Comparison of ENCODE assay signal across 19 cellular contexts in genomic region chr3:190099099-190099498, GRCh38. TPM values are rescaled to one million over a fixed set of nuclear protein-coding genes. Genes with fewer than 3 reads are reported as not detected.
DNase-seq lines count a peak whose midpoint lies in the region; ATAC-seq and TF ChIP-seq lines count a peak whose summit lies in the region.
"Had no signal": no experiment of that assay in that cellular context is flagged by ENCODE, and none has a peak within 500 bp of the region (broad histone marks: within the 10 kb centered on the region; RNA-seq: fewer than 3 reads in every experiment).

No MANE protein-coding gene starts in this region.

- no peak overlapping the region for H3K27ac ChIP-seq in HEK293 (ENCODE audit: extremely low read depth, low read depth, low read length)
- H3K27ac ChIP-seq in heart right ventricle: no peak overlapping the region
- no peak overlapping the region for H3K27ac ChIP-seq in right lobe of liver
- H3K27ac ChIP-seq: HL-60, RWPE1 had no signal

- DNase-seq in fibroblast of peridontal ligament (ENCODE audit: extremely low read depth): peak; percentile 94
- no peak for DNase-seq in heart right ventricle
- no peak for DNase-seq in Right ventricle myocardium superior
- DNase-seq in right lobe of liver: no peak
- DNase-seq: Caco-2; CD4-positive, alpha-beta T cell; DMS153; H7; NCI-H1417 treated with DMSO at 0.1 percent for 48 hours; NCI-H1930; NCI-H226; NCI-H524; NCI-H82; OCI-M1 had no signal

- intact Hi-C loops in heart right ventricle (cut with DNase I): no loop called here
- intact Hi-C loops in Right ventricle myocardium superior (cut with DNase I): no loop called here
- intact Hi-C loops in right lobe of liver (cut with DNase I): no loop called here

- no peaks in the 10 kb centered on the region for H3K36me3 ChIP-seq in HEK293 (ENCODE audit: control insufficient read depth in 2 of 2, insufficient read depth in 1 of 2, low read length in 2 of 2)
- no peaks in the 10 kb centered on the region for H3K36me3 ChIP-seq in heart right ventricle
- H3K36me3 ChIP-seq in right lobe of liver: no peaks in the 10 kb centered on the region

- 78 to 79% methylated on average over 6 of the region's 6 CpGs for WGBS in heart right ventricle, 2 donors
- WGBS in right lobe of liver (ENCODE audit: insufficient coverage, low coverage, low lambda C conversion rate, missing lambda C conversion rate): 77% methylated on average over 6 of the region's 6 CpGs

- POLR2A ChIA-PET in HEK293 (lab: Yijun Ruan, JAX): interaction anchor here (1.4 kb wide), 1 partner anchor 21 kb away, joined by 3 read pairs; the partner anchor contains the start of gene P3H2

- TF ChIP-seq CTCF in HEK293 (tag by site-specific recombination; IDR thresholded peaks at IDR 0.05) (no peak), heart right ventricle (IDR thresholded peaks at IDR 0.05) (no peak), right lobe of liver (IDR thresholded peaks at IDR 0.05) (no peak)

- CTCF ChIA-PET in HEK293 (lab: Yijun Ruan, JAX): no interaction called here

- H3K27me3 ChIP-seq in heart right ventricle (no peaks in the 10 kb centered on the region), right lobe of liver (no peaks in the 10 kb centered on the region)

- H3K4me1 ChIP-seq in HEK293 (ENCODE audit: control insufficient read depth, insufficient read depth, low read length): peaks cover 3% of the 10 kb centered on the region; the same call in 1 of the 2 replicates
- H3K4me1 ChIP-seq in heart right ventricle: peaks cover 0 to 30% (median 15%) of the 10 kb centered on the region in 9 donors
- no peaks in the 10 kb centered on the region for H3K4me1 ChIP-seq in right lobe of liver

- H3K4me3 ChIP-seq in HEK293 (ENCODE audit: low read depth, low read length) (no peak overlapping the region), heart right ventricle (no peak overlapping the region), right lobe of liver (no peak overlapping the region)

- H3K9me3 ChIP-seq in HEK293 (ENCODE audit: control insufficient read depth, insufficient read depth, low read depth, low read length) (no peaks in the 10 kb centered on the region), heart right ventricle (no peaks in the 10 kb centered on the region), right lobe of liver (no peaks in the 10 kb centered on the region)
- H3K9me3 ChIP-seq: Caco-2 had no signal

- ATAC-seq in SK-N-SH treated with all-trans-retinoic acid at 6 μM for 48 hours: peak; percentile 75
- no peak for ATAC-seq in heart right ventricle
- ATAC-seq in Right ventricle myocardium superior (ENCODE audit: poor library complexity): no peak
- no peak for ATAC-seq in GM19455 (IDR thresholded peaks at IDR 0.05; ENCODE audit: unreplicated experiment)
- no peak for ATAC-seq in right lobe of liver

- TF ChIP-seq POLR2A in right lobe of liver (IDR thresholded peaks at IDR 0.05): no peak

TF ChIP-seq in HEK293, 187 proteins besides CTCF, POLR2A, EP300 and RAD21 (continues in another document):
- TF ChIP-seq PRDM6 (tag by site-specific recombination; IDR thresholded peaks at IDR 0.05): peak; percentile 89
- no peak for TF ChIP-seq ZNF791 (tag by site-specific recombination; IDR thresholded peaks at IDR 0.05)
- no peak for TF ChIP-seq ZNF843 (tag by site-specific recombination; IDR thresholded peaks at IDR 0.05)
- no peak for TF ChIP-seq ZNF449 (tag by site-specific recombination; IDR thresholded peaks at IDR 0.05)
- TF ChIP-seq BCL11A (tag by site-specific recombination; IDR thresholded peaks at IDR 0.05; ENCODE audit: low read depth): no peak
- no peak for TF ChIP-seq BCL11B (tag by site-specific recombination; IDR thresholded peaks at IDR 0.05; ENCODE audit: low read depth)
- TF ChIP-seq ZSCAN18 (tag by site-specific recombination; IDR thresholded peaks at IDR 0.05): no peak

TF ChIP-seq in SK-N-SH treated with all-trans-retinoic acid at 6 μM for 48 hours, 23 proteins besides CTCF, POLR2A, EP300 and RAD21:
- no peak for TF ChIP-seq POU6F1 (CRISPR knock-in tag; IDR thresholded peaks at IDR 0.05; ENCODE audit: borderline replicate concordance, low read depth)
- no peak for TF ChIP-seq OSR1 (CRISPR knock-in tag; IDR thresholded peaks at IDR 0.05)
- TF ChIP-seq TCF4 (CRISPR knock-in tag; IDR thresholded peaks at IDR 0.05; ENCODE audit: borderline replicate concordance): peak; percentile 61; the same call in 1 of the 2 replicates

RNA-seq across cellular contexts. Expression of gene P3H2, which starts 21.6 kb away (rescaled TPM):
- total RNA-seq in heart right ventricle (10 to 100 TPM in 3 of 10 donors, 1 to 10 TPM in 6, under 1 TPM in 1; 0.49 to 28.8 (median 4.4) TPM), Right ventricle myocardium superior (1.3 TPM), right lobe of liver (1 to 10 TPM; 3.2 to 8.7 (median 6.5) TPM)
- under 1 TPM; 0.51 to 0.73 TPM for polyA plus RNA-seq in heart right ventricle
- total RNA-seq: CD4-positive, alpha-beta T cell had no signal
